23 cellular contexts compared by ENCODE assay signal in genomic region chr1:107187399-107187798, GRCh38. TPM values are rescaled to one million over a fixed set of nuclear protein-coding genes. Genes with fewer than 3 reads are reported as not detected.
"Had no signal": no experiment of that assay in that cellular context is flagged by ENCODE, and none has a peak within 500 bp of the region (broad histone marks: within the 10 kb centered on the region; RNA-seq: fewer than 3 reads in every experiment).

No MANE protein-coding gene starts in this region.

- ATAC-seq: HepG2, Panc1, PC-3 had no signal

- DNase-seq: IMR-90, Kasumi-1, KG1, MV-4-11, NCI-H1048, NCI-H1105, NCI-H1417, NCI-H1436 treated with DMSO at 0.1 percent for 48 hours, NCI-H1694, NCI-H187 treated with DMSO at 0.1 percent for 48 hours, NCI-H2029 treated with DMSO at 0.1 percent for 48 hours, NCI-H226, NCI-H446, NCI-H510A, NCI-H524 treated with DMSO at 0.1 percent for 48 hours, NCI-H69, NCI-H774, PC-3, SHP77 had no signal

- H3K27ac ChIP-seq: RWPE1 had no signal

RNA-seq across cellular contexts. Expression of gene NTNG1, which starts 46.6 kb away (rescaled TPM):
- total RNA-seq: HepG2, SK-MEL-5 had no signal
- polyA plus RNA-seq: HepG2 had no signal
